ENCODE assay signal across 8 cellular contexts in the genomic region with DNA sequence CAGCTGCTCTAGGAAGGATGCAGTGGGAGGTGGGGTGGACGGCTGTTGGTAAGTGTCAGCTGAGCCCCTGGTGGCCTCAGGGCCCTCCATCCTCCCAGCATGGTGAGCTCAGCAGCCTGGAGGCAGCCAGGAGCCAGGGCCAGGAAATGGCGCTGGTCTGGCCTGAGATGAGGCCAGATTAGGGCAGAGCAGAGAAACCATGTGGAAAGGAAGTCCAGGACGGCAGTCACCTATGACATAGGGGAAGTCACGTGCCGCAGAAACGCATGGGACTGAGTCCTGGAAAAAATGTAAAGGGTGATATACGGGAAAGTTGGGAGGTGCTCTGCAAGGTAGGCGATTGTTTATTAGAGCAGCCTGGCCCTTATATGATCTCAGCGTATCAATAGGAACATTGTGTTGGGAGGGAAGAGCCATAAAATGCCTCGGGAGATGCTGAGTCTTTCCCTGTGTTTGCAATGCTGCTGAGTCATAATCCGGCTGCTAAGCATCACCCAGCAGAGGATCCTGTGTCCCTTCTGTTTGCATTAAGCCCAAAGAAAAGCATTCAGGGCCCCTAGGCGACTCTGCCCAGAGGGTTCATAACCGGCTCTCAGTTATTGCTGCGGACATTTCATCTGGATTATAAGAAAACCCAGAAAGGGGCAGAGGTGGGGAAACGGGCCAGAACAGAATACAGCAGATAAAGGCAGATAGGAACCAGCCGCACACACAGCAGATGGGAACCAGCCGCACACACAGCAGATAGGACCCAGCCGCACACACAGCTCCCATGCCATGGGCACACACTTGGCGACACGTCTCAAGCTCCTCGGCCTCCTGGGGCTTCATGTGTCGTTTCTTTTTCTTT. TPM values are rescaled to one million over a fixed set of nuclear protein-coding genes. Genes with fewer than 3 reads are reported as not detected.
DNase-seq lines count a peak whose midpoint lies in the region; ATAC-seq and TF ChIP-seq lines count a peak whose summit lies in the region.

No MANE protein-coding gene starts in this region.

- peak overlapping the region; percentile 19 for H3K4me2 ChIP-seq in mammary epithelial cell (ENCODE audit: insufficient read depth, low read depth, low read length)

- H3K4me3 ChIP-seq in mammary epithelial cell (replicated peaks in 1 of 3; ENCODE audit: insufficient read depth in 1 of 3, low read depth in 2 of 3, low read length in 3 of 3), result no peak overlapping the region

- DNase-seq in NCI-H146 (lab: John Stamatoyannopoulos, UW) (peak; percentile 82), mammary epithelial cell (peak; percentile 92), left kidney (ENCODE audit: low read depth, low spot score) (peak; percentile 63), activated gamma-delta T cell treated with Interleukin-2 at 50 U/mL for 16 hours (no peak)
- no peak for DNase-seq in activated naive CD4-positive, alpha-beta T cell (lab: John Stamatoyannopoulos, UW)
- DNase-seq in activated T-cell treated with anti-CD3 and anti-CD28 coated beads, Interleukin-2, amount 50 U/mL, for 1 hour, result no peak

- TF ChIP-seq CTCF in C4-2B (conservative IDR thresholded peaks at IDR 0.05) (no peak), mammary epithelial cell (conservative IDR thresholded peaks at IDR 0.05 in 1 of 2, IDR thresholded peaks at IDR 0.05 in 1 of 2; ENCODE audit: extremely low read depth in 1 of 2, insufficient read depth in 1 of 2, low read depth in 1 of 2, low read length in 2 of 2) (no peak)

- H3K27ac ChIP-seq in C4-2B, result peak overlapping the region; percentile 57
- H3K27ac ChIP-seq in mammary epithelial cell (ENCODE audit: insufficient read depth, low read depth, low read length), result peak overlapping the region; percentile 73

- intact Hi-C loops in mammary epithelial cell (cut with micrococcal nuclease), result no loop called here

- dilution Hi-C loops in mammary epithelial cell (cut with HindIII; ENCODE audit: low sequenced_read_pairs), result loop anchor here (5.0 kb wide), 1 partner anchor 33 kb away; no protein-coding TSS in a partner anchor

- WGBS in mammary epithelial cell (ENCODE audit: low coverage, missing lambda C conversion rate), result 26% methylated on average over 22 of the region's 22 CpGs

- H4K20me1 ChIP-seq in mammary epithelial cell (ENCODE audit: insufficient read depth, low read length), result no peaks in the 10 kb centered on the region

- H2AFZ ChIP-seq in mammary epithelial cell (ENCODE audit: low read depth, low read length), result peak overlapping the region; percentile 87

- BruUV-seq in mammary epithelial cell (replicated peaks; lab: Mats Ljungman, UMichigan), result no TSS peak

- ATAC-seq in GM18517 (IDR thresholded peaks at IDR 0.05; ENCODE audit: unreplicated experiment), result no peak

- CTCF ChIA-PET in mammary epithelial cell (lab: Charles Lee; ENCODE audit: low non-redundant PET), result no interaction called here

- H3K36me3 ChIP-seq in mammary epithelial cell (ENCODE audit: insufficient read depth, low read length), result no peaks in the 10 kb centered on the region

- in situ Hi-C loops in mammary epithelial cell (cut with MboI; ENCODE audit: low sequenced_read_pairs in 2 of 2), result no loop called here

- peak overlapping the region; percentile 12 for H3K9ac ChIP-seq in mammary epithelial cell (ENCODE audit: insufficient read depth, low read length)

- peaks cover 15% of the 10 kb centered on the region for H3K4me1 ChIP-seq in mammary epithelial cell (ENCODE audit: insufficient read depth, low read length)

- H3K79me2 ChIP-seq in mammary epithelial cell (ENCODE audit: insufficient read depth, low read length), result no peaks in the 10 kb centered on the region

- H3K27me3 ChIP-seq in mammary epithelial cell (ENCODE audit: insufficient read depth, low read length), result no peaks in the 10 kb centered on the region

- no peaks in the 10 kb centered on the region for H3K9me3 ChIP-seq in mammary epithelial cell (replicated peaks; ENCODE audit: insufficient read depth, low read length)

RNA-seq across cellular contexts. Expression of gene B3GNT7, which starts 30.3 kb away (rescaled TPM):
- 1 to 10 TPM in 1 of 2 donors, under 1 TPM in 1; 0.61 to 7.3 TPM for total RNA-seq in mammary epithelial cell
- polyA plus RNA-seq in mammary epithelial cell, result 0.19 TPM
- not detected for polyA minus RNA-seq in mammary epithelial cell

Comparison
In these comparisons a context has a peak if more than half of its experiments do, and no peak if none do; other contexts are left out.
1. DNase-seq: peak in NCI-H146 (single experiment), mammary epithelial cell (single experiment) and left kidney (single experiment); none in activated naive CD4-positive, alpha-beta T cell (0 of 4), activated gamma-delta T cell treated with Interleukin-2 at 50 U/mL for 16 hours (single experiment) and activated T-cell treated with anti-CD3 and anti-CD28 coated beads, Interleukin-2, amount 50 U/mL, for 1 hour (single experiment).